ENCODE assay signal across 9 cellular contexts in genomic region chr14:65356327-65356836, GRCh38. TPM values are rescaled to one million over a fixed set of nuclear protein-coding genes. Genes with fewer than 3 reads are reported as not detected.
DNase-seq lines count a peak whose midpoint lies in the region; ATAC-seq and TF ChIP-seq lines count a peak whose summit lies in the region.
"Had no signal": no experiment of that assay in that cellular context is flagged by ENCODE, and none has a peak within 500 bp of the region (broad histone marks: within the 10 kb centered on the region; RNA-seq: fewer than 3 reads in every experiment).

No MANE protein-coding gene starts in this region.

- intact Hi-C loops in CD4-positive, alpha-beta T cell (cut with DNase I, micrococcal nuclease) = loop anchor here in 1 of 2 experiments (5.0 kb wide), 1 partner anchor 124 kb away; no protein-coding TSS in a partner anchor

- peak in 1 of 10 experiments; percentile 5 for DNase-seq in CD4-positive, alpha-beta T cell
- DNase-seq in LoVo (ENCODE audit: low spot score) (peak; percentile 89), occipital lobe (lab: John Stamatoyannopoulos, UW) (no peak), Karpas-422 (no peak), substantia nigra (lab: John Stamatoyannopoulos, UW) (no peak), putamen (ENCODE audit: low spot score) (no peak)
- peak; percentile 39 for DNase-seq in activated naive CD8-positive, alpha-beta T cell treated with anti-CD3 and anti-CD28 coated beads for 36 hours
- DNase-seq: NCI-H446 had no signal

- no peaks in the 10 kb centered on the region for H4K20me1 ChIP-seq in Karpas-422 (ENCODE audit: insufficient read depth, low read depth, low read length)

- TF ChIP-seq CTCF in CD4-positive, alpha-beta T cell (IDR thresholded peaks at IDR 0.05) = no peak

- H3K9me2 ChIP-seq in Karpas-422 (replicated peaks; ENCODE audit: insufficient read depth, low read length) = no peaks in the 10 kb centered on the region

- H2AFZ ChIP-seq in Karpas-422 (ENCODE audit: low read length) = no peak overlapping the region

- H3K4me1 Mint-ChIP-seq in CD4-positive, alpha-beta T cell (ENCODE audit: low read depth) = peaks cover 26% of the 10 kb centered on the region
- H3K4me1 Mint-ChIP-seq in activated naive CD8-positive, alpha-beta T cell treated with anti-CD3 and anti-CD28 coated beads for 36 hours = peaks cover 49% of the 10 kb centered on the region

- H3K9ac ChIP-seq in mucosa of stomach (ENCODE audit: low read length) = peak overlapping the region; percentile 74
- H3K9ac ChIP-seq in Karpas-422 (ENCODE audit: low read length) = no peak overlapping the region

- H3K36me3 Mint-ChIP-seq in CD4-positive, alpha-beta T cell (ENCODE audit: low read depth) = no peaks in the 10 kb centered on the region
- peaks cover 51% of the 10 kb centered on the region for H3K36me3 Mint-ChIP-seq in activated naive CD8-positive, alpha-beta T cell treated with anti-CD3 and anti-CD28 coated beads for 36 hours

- no peaks in the 10 kb centered on the region for H3K27me3 ChIP-seq in CD4-positive, alpha-beta T cell (ENCODE audit: control insufficient read depth, insufficient read depth, low read length)
- H3K27me3 ChIP-seq in mucosa of stomach (ENCODE audit: control insufficient read depth, insufficient read depth, low read length) = no peaks in the 10 kb centered on the region
- H3K27me3 ChIP-seq in Karpas-422 (ENCODE audit: low read length) = no peaks in the 10 kb centered on the region

- H3K27ac ChIP-seq in CD4-positive, alpha-beta T cell (ENCODE audit: low read depth, low read length) = no peak overlapping the region
- no peak overlapping the region for H3K27ac ChIP-seq in Karpas-422 (ENCODE audit: low read length)
- H3K27ac ChIP-seq in substantia nigra (ENCODE audit: low read depth, low read length, poor library complexity, severe bottlenecking) = no peak overlapping the region

- H3K4me3 ChIP-seq in mucosa of stomach (ENCODE audit: low read length) = no peak overlapping the region
- H3K4me3 ChIP-seq in Karpas-422 (ENCODE audit: low read length) = no peak overlapping the region

- POLR2A ChIA-PET in CD4-positive, alpha-beta T cell (lab: Charles Lee) = no interaction called here

- no peak overlapping the region for H3K4me2 ChIP-seq in Karpas-422 (ENCODE audit: low read depth, low read length, poor library complexity, severe bottlenecking)

- no peaks in the 10 kb centered on the region for H3K9me3 Mint-ChIP-seq in CD4-positive, alpha-beta T cell
- no peaks in the 10 kb centered on the region for H3K9me3 Mint-ChIP-seq in activated naive CD8-positive, alpha-beta T cell treated with anti-CD3 and anti-CD28 coated beads for 36 hours

- H3K27ac Mint-ChIP-seq in CD4-positive, alpha-beta T cell = peak overlapping the region; percentile 25
- H3K27ac Mint-ChIP-seq in activated naive CD8-positive, alpha-beta T cell treated with anti-CD3 and anti-CD28 coated beads for 36 hours = no peak overlapping the region

- ATAC-seq in CD4-positive, alpha-beta T cell (ENCODE audit: poor library complexity) = peak; percentile 59

- no peak overlapping the region for H3K4me3 Mint-ChIP-seq in CD4-positive, alpha-beta T cell
- H3K4me3 Mint-ChIP-seq in activated naive CD8-positive, alpha-beta T cell treated with anti-CD3 and anti-CD28 coated beads for 36 hours = no peak overlapping the region

- CTCF ChIA-PET in CD4-positive, alpha-beta T cell (lab: Charles Lee) = no interaction called here

- H3K4me1 ChIP-seq in mucosa of stomach (ENCODE audit: control insufficient read depth, insufficient read depth, low read length) = peaks cover 68% of the 10 kb centered on the region
- peaks cover 33% of the 10 kb centered on the region for H3K4me1 ChIP-seq in Karpas-422 (ENCODE audit: low read length)

- no peaks in the 10 kb centered on the region for H3K79me2 ChIP-seq in Karpas-422 (ENCODE audit: low read length)

- H3K27me3 Mint-ChIP-seq in CD4-positive, alpha-beta T cell = no peaks in the 10 kb centered on the region
- H3K27me3 Mint-ChIP-seq in activated naive CD8-positive, alpha-beta T cell treated with anti-CD3 and anti-CD28 coated beads for 36 hours = no peaks in the 10 kb centered on the region

- no peaks in the 10 kb centered on the region for H3K9me3 ChIP-seq in CD4-positive, alpha-beta T cell (ENCODE audit: control insufficient read depth, low read length)
- no peaks in the 10 kb centered on the region for H3K9me3 ChIP-seq in mucosa of stomach (ENCODE audit: control insufficient read depth, low read length)
- H3K9me3 ChIP-seq in Karpas-422 (ENCODE audit: low read length) = no peaks in the 10 kb centered on the region

- no peaks in the 10 kb centered on the region for H3K36me3 ChIP-seq in mucosa of stomach (ENCODE audit: control insufficient read depth, insufficient read depth, low read length)
- H3K36me3 ChIP-seq in Karpas-422 (ENCODE audit: insufficient read depth, low read length) = no peaks in the 10 kb centered on the region

RNA-seq across cellular contexts. Expression of gene FUT8, which starts 56.1 kb away (rescaled TPM):
- 10 to 100 TPM; 31.3 to 39.1 TPM for total RNA-seq in CD4-positive, alpha-beta T cell
- 10 to 100 TPM; 58.6 to 65.6 TPM for total RNA-seq in activated naive CD8-positive, alpha-beta T cell treated with anti-CD3 and anti-CD28 coated beads for 36 hours
- 193 TPM for total RNA-seq in occipital lobe
- total RNA-seq in Karpas-422 (2014; rRNA removed; shearing (Covaris generic); ENCODE audit: low replicate concordance) = 31.7 and 33.0 TPM in 2 replicates

Comparison
In these comparisons a context has a peak if more than half of its experiments do, and no peak if none do; other contexts are left out.
1. DNase-seq: peak in LoVo (single experiment) and activated naive CD8-positive, alpha-beta T cell treated with anti-CD3 and anti-CD28 coated beads for 36 hours (single experiment); none in occipital lobe (single experiment), Karpas-422 (single experiment), substantia nigra (0 of 49) and putamen (single experiment).